10 cellular contexts compared by ENCODE assay signal in the genomic region with DNA sequence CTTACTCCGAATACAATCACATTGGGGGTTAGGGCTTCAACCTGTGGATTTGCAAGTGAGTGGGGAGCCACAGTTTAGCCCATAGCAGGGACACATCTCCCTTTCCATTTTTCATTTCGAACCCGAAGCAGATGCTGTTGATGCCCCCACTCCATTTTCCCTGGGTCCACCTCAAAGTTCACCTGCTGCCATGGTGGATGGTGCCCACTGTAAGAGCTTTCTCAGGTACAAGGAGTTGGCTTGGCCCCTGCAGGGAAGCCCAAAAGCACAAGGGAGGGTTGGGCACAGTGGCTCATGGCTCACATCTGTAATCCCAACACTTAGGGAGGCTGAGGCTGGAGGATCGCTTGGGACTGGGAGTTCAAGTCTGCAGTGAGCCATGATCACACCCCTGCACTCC. TPM values are rescaled to one million over a fixed set of nuclear protein-coding genes. Genes with fewer than 3 reads are reported as not detected.
"Had no signal": no experiment of that assay in that cellular context is flagged by ENCODE, and none has a peak within 500 bp of the region (broad histone marks: within the 10 kb centered on the region; RNA-seq: fewer than 3 reads in every experiment).

No MANE protein-coding gene starts in this region.

- H3K9me3 ChIP-seq: HAP-1 had no signal

- H3K4me3 ChIP-seq: GM23338, HAP-1, K562 had no signal

- H3K4me1 ChIP-seq: HAP-1 had no signal

- H3K9me3 Mint-ChIP-seq: GM23338, HFFc6 had no signal

- H3K4me3 Mint-ChIP-seq: GM23338, HFFc6 had no signal

- H3K36me3 ChIP-seq: HAP-1 had no signal

- FAIRE-seq: H1, K562 had no signal

- H3K27ac Mint-ChIP-seq: GM23338, HFFc6 had no signal

- H3K27ac ChIP-seq: HL-60 had no signal

- DNase-seq: H7, HFFc6, IMR-90, KG1 had no signal

RNA-seq across cellular contexts. Expression of a gene that starts 51.8 kb away (rescaled TPM):
- total RNA-seq: GM23338, H1, H7, HFFc6, HT1080, IMR-90 had no signal
